In the genomic region with DNA sequence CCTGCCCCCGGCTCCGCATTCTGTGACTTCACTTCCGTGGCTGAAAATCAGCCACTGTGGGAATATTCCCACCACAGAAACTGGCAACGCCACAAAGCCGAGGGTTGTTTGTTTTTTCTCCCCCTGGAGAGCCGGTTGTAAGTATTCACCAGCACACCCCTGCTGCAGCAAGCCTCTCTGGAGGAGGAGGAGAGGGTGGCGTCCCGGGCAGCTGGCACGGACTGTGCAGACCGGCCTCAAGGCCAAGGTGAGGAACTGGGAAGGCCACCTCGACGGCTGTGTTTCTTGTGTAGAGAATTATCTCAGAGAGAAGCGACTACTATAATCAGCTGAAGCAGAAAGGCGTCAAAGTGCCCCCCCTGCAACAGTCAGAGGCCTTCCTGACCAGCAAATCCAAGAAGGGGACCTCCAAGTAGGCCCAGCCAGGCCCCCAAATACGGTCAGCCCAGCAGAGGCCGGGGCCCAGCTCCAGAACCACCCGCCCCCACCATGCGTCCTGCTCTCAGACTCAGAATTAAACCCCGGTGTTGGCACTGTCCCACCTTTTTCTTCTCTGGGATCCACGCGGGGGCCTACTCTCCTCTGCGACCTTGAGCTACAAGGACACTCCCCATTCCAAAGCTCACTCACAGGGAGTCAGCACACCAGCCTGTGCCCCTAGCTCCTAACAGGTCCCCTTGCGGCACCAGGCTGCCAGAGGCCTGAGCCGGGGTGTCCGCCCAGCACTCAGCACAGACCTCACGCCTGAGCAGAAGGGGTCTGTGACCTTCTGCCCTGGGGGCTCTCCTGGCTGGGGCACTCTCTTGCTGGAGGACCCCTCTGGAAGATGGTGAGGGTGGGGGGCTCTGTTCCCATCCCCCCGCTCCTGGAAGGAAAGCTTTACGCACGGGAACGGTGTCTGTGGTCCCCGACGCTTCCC, we compare ENCODE assay signal across 9 cellular contexts. TPM values are rescaled to one million over a fixed set of nuclear protein-coding genes. Genes with fewer than 3 reads are reported as not detected.
A peak's percentile ranks its signal among the peaks of the same experiment; 100 is the strongest.
DNase-seq lines count a peak whose midpoint lies in the region; ATAC-seq and TF ChIP-seq lines count a peak whose summit lies in the region.
"Had no signal": no experiment of that assay in that cellular context is flagged by ENCODE, and none has a peak within 500 bp of the region (broad histone marks: within the 10 kb centered on the region; RNA-seq: fewer than 3 reads in every experiment).

No MANE protein-coding gene starts in this region.

- no peaks in the 10 kb centered on the region for H3K36me3 Mint-ChIP-seq in T-helper 17 cell (ENCODE audit: low read depth)

- ATAC-seq in GM18511 (IDR thresholded peaks at IDR 0.05; ENCODE audit: unreplicated experiment) (peak; percentile 4), T-helper 17 cell (no peak), Right ventricle myocardium superior (ENCODE audit: poor library complexity) (peak; percentile 6), HG02642 (IDR thresholded peaks at IDR 0.05; ENCODE audit: poor library complexity, unreplicated experiment) (no peak)

- DNase-seq in T-helper 17 cell, result no peak
- no peak for DNase-seq in Right ventricle myocardium superior
- DNase-seq in retinal pigment epithelial cell (ENCODE audit: low read depth), result no peak
- no peak for DNase-seq in NCI-H526 (lab: John Stamatoyannopoulos, UW)
- no peak for DNase-seq in stimulated activated CD8-positive, alpha-beta memory T cell treated with anti-CD3 and anti-CD28 coated beads, Interleukin-4, amount 100 ng/mL, for 48 hours
- no peak for DNase-seq in NOMO-1 treated with DMSO at 0.1 percent for 48 hours (lab: John Stamatoyannopoulos, UW; ENCODE audit: unreplicated experiment)

- peaks cover 1% of the 10 kb centered on the region for H3K27me3 Mint-ChIP-seq in T-helper 17 cell

- H3K4me3 Mint-ChIP-seq in T-helper 17 cell, result peak overlapping the region; percentile 81

- TF ChIP-seq CTCF in retinal pigment epithelial cell (conservative IDR thresholded peaks at IDR 0.05; ENCODE audit: low read depth, low read length), result no peak

- peak overlapping the region; percentile 51 for H3K4me3 ChIP-seq in retinal pigment epithelial cell (ENCODE audit: low read length)

- peaks cover 7% of the 10 kb centered on the region for H3K4me1 Mint-ChIP-seq in T-helper 17 cell

- no peak overlapping the region for H3K27ac Mint-ChIP-seq in T-helper 17 cell

- intact Hi-C loops in Right ventricle myocardium superior (cut with DNase I), result no loop called here

- no peaks in the 10 kb centered on the region for H3K9me3 ChIP-seq in T-helper 17 cell (ENCODE audit: control insufficient read depth, low read length, poor library complexity, severe bottlenecking)

RNA-seq across cellular contexts. Expression of gene SMIM1, which starts 1.2 kb away (rescaled TPM):
- total RNA-seq in T-helper 17 cell (1 to 10 TPM in 1 of 2 donors, under 1 TPM in 1; 0.75 to 1.5 TPM), Right ventricle myocardium superior (17.3 TPM)
- total RNA-seq: myocyte had no signal

RNA-seq across cellular contexts. Expression of gene CCDC27, which starts 19.1 kb away (rescaled TPM):
- total RNA-seq in T-helper 17 cell, result not detected
- total RNA-seq in Right ventricle myocardium superior, result not detected
- total RNA-seq: myocyte had no signal

RNA-seq across cellular contexts. Expression of gene LRRC47, which starts 24.9 kb away (rescaled TPM):
- total RNA-seq in T-helper 17 cell (10 to 100 TPM; 35.1 to 37.9 TPM), Right ventricle myocardium superior (54.7 TPM)

Comparison
In these comparisons a context has a peak if more than half of its experiments do, and no peak if none do; other contexts are left out.
1. ATAC-seq: peak in GM18511 (single experiment) and Right ventricle myocardium superior (single experiment); none in T-helper 17 cell (single experiment) and HG02642 (single experiment).